8 cellular contexts compared by ENCODE assay signal in the genomic region with DNA sequence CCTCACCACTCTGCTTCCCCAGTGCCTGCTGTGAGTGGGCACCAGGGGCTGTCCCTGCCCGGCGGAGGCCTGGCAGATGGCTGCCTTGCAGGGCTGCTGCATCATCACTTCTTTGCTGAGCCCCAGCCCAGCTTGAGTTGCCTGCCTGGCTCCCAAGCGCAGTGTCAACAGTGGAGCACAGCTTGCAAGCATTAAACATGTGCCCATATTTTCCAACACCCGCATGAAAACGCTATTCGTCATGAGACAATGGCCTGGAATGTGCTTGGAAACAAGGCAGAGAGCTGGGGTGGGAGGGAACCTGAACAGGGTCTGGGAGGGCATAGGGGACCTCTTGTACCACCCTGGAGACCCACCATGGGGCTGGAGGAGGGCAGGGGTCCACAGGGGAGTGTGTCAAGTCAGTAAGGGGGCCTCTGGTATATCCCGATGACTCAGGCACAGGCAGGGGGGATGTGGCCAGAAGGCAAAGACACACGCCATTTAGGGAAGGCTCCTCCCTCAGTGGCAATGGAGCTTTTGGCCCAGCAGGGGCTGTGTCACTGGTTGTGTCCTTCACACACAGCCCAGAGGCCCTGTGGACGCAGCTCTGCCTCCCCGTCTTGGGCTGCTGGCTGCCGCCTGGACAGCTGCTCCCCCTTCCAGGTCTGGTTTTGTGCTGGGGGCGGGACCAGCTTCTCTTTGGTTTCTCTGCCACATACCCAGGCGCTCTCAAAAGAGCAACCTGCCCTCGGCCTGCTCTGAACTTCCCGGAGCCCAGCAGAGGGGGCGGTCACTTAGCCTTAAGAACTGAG. TPM values are rescaled to one million over a fixed set of nuclear protein-coding genes. Genes with fewer than 3 reads are reported as not detected.
DNase-seq lines count a peak whose midpoint lies in the region; ATAC-seq and TF ChIP-seq lines count a peak whose summit lies in the region.

No MANE protein-coding gene starts in this region.

- CTCF ChIA-PET in activated CD4-positive, alpha-beta T cell treated with anti-CD3 and anti-CD28 coated beads, Interleukin-2, amount 10 ng/mL, durations not matched to agents 7 days and 5 days (lab: Charles Lee), result interaction anchor here (0.6 to 1.1 kb wide), 2 partner anchors 20 to 137 kb away, joined by 3 to 4 read pairs; no protein-coding TSS in a partner anchor

- TF ChIP-seq POLR2A in vagina (IDR thresholded peaks at IDR 0.05), result peak in 1 of 2 donors; percentile 6

- DNase-seq in activated CD4-positive, alpha-beta T cell treated with anti-CD3 and anti-CD28 coated beads, Interleukin-2, amount 10 ng/mL, durations not matched to agents 7 days and 5 days, result no peak
- DNase-seq in activated CD4-positive, alpha-beta T cell treated with anti-CD3 and anti-CD28 coated beads for 4 hours, result no peak
- DNase-seq in choroid plexus epithelial cell (ENCODE audit: low read depth) (peak; percentile 86), mesenchymal stem cell (peak; percentile 94), vagina (ENCODE audit: extremely low spot score in 2 of 2) (no peak)
- DNase-seq in activated T-helper 1 cell treated with anti-CD3 and anti-CD28 coated beads, Interleukin-12 subunit alpha, Interleukin-12 subunit beta, Interleukin-2, Interleukin-4 antibody, amounts not matched to agents 30 ng/mL and 10 ng/mL and 1 ng/mL, durations not matched to agents 14 hours and 24 hours and 36 hours (ENCODE audit: low spot score), result no peak
- DNase-seq in activated T-helper 2 cell treated with anti-CD3 and anti-CD28 coated beads, Interferon-gamma antibody, Interleukin-2, Interleukin-4, amounts not matched to agents 10 μg/mL and 5 μg/mL and 100 μg/mL, durations not matched to agents 14 hours and 24 hours and 36 hours (ENCODE audit: low spot score), result no peak

- H2AK5ac ChIP-seq in mesenchymal stem cell (ENCODE audit: low read length, severe bottlenecking), result peak overlapping the region; percentile 58

- H2BK5ac ChIP-seq in mesenchymal stem cell (ENCODE audit: low read depth, low read length, poor library complexity, severe bottlenecking), result peak overlapping the region; percentile 11

- peaks cover 1 to 14% of the 10 kb centered on the region in 2 experiments for H3K36me3 ChIP-seq in mesenchymal stem cell (ENCODE audit: control insufficient read depth in 1 of 2, insufficient read depth in 2 of 2, low read depth in 1 of 2, low read length in 2 of 2)
- H3K36me3 ChIP-seq in vagina, result no peaks in the 10 kb centered on the region

- no peak for ATAC-seq in GM18867 (IDR thresholded peaks at IDR 0.05; ENCODE audit: unreplicated experiment)

- H3K36me3 Mint-ChIP-seq in activated CD4-positive, alpha-beta T cell treated with anti-CD3 and anti-CD28 coated beads, Interleukin-2, amount 10 ng/mL, durations not matched to agents 7 days and 5 days (ENCODE audit: low read depth), result peaks cover 5% of the 10 kb centered on the region
- no peaks in the 10 kb centered on the region for H3K36me3 Mint-ChIP-seq in activated T-helper 1 cell treated with anti-CD3 and anti-CD28 coated beads, Interleukin-12 subunit alpha, Interleukin-12 subunit beta, Interleukin-2, Interleukin-4 antibody, amounts not matched to agents 30 ng/mL and 10 ng/mL and 1 ng/mL, durations not matched to agents 14 hours and 24 hours and 36 hours (ENCODE audit: low read depth)
- H3K36me3 Mint-ChIP-seq in activated T-helper 2 cell treated with anti-CD3 and anti-CD28 coated beads, Interferon-gamma antibody, Interleukin-2, Interleukin-4, amounts not matched to agents 10 μg/mL and 5 μg/mL and 100 μg/mL, durations not matched to agents 14 hours and 24 hours and 36 hours (ENCODE audit: low read depth), result no peaks in the 10 kb centered on the region

- no peaks in the 10 kb centered on the region for H3K9me3 ChIP-seq in mesenchymal stem cell (ENCODE audit: control insufficient read depth, low read length)
- H3K9me3 ChIP-seq in vagina, result no peaks in the 10 kb centered on the region

- TF ChIP-seq CTCF in choroid plexus epithelial cell (conservative IDR thresholded peaks at IDR 0.05; ENCODE audit: low read depth, low read length) (peak; percentile 41), vagina (IDR thresholded peaks at IDR 0.05) (peak in 1 of 3 experiments; percentile 58)

- no peaks in the 10 kb centered on the region for H3K27me3 Mint-ChIP-seq in activated CD4-positive, alpha-beta T cell treated with anti-CD3 and anti-CD28 coated beads, Interleukin-2, amount 10 ng/mL, durations not matched to agents 7 days and 5 days
- no peaks in the 10 kb centered on the region for H3K27me3 Mint-ChIP-seq in activated T-helper 1 cell treated with anti-CD3 and anti-CD28 coated beads, Interleukin-12 subunit alpha, Interleukin-12 subunit beta, Interleukin-2, Interleukin-4 antibody, amounts not matched to agents 30 ng/mL and 10 ng/mL and 1 ng/mL, durations not matched to agents 14 hours and 24 hours and 36 hours (ENCODE audit: insufficient read depth)
- H3K27me3 Mint-ChIP-seq in activated T-helper 2 cell treated with anti-CD3 and anti-CD28 coated beads, Interferon-gamma antibody, Interleukin-2, Interleukin-4, amounts not matched to agents 10 μg/mL and 5 μg/mL and 100 μg/mL, durations not matched to agents 14 hours and 24 hours and 36 hours (ENCODE audit: low read depth), result no peaks in the 10 kb centered on the region

- peak overlapping the region; percentile 72 for H3K9ac ChIP-seq in mesenchymal stem cell (ENCODE audit: low read length)

- POLR2A ChIA-PET in activated CD4-positive, alpha-beta T cell treated with anti-CD3 and anti-CD28 coated beads, Interleukin-2, amount 10 ng/mL, durations not matched to agents 7 days and 5 days (lab: Charles Lee), result no interaction called here

- H3K4me3 Mint-ChIP-seq in activated CD4-positive, alpha-beta T cell treated with anti-CD3 and anti-CD28 coated beads, Interleukin-2, amount 10 ng/mL, durations not matched to agents 7 days and 5 days, result no peak overlapping the region
- no peak overlapping the region for H3K4me3 Mint-ChIP-seq in activated T-helper 1 cell treated with anti-CD3 and anti-CD28 coated beads, Interleukin-12 subunit alpha, Interleukin-12 subunit beta, Interleukin-2, Interleukin-4 antibody, amounts not matched to agents 30 ng/mL and 10 ng/mL and 1 ng/mL, durations not matched to agents 14 hours and 24 hours and 36 hours
- H3K4me3 Mint-ChIP-seq in activated T-helper 2 cell treated with anti-CD3 and anti-CD28 coated beads, Interferon-gamma antibody, Interleukin-2, Interleukin-4, amounts not matched to agents 10 μg/mL and 5 μg/mL and 100 μg/mL, durations not matched to agents 14 hours and 24 hours and 36 hours (ENCODE audit: low read depth), result no peak overlapping the region

- no peak overlapping the region for H3K4me2 ChIP-seq in mesenchymal stem cell (ENCODE audit: low read length, poor library complexity, severe bottlenecking)

- peak overlapping the region; percentile 81 to 87 for H3K18ac ChIP-seq in mesenchymal stem cell (ENCODE audit: low read depth in 1 of 2, low read length in 2 of 2)

- H3K27me3 ChIP-seq in mesenchymal stem cell (ENCODE audit: control insufficient read depth in 1 of 2, insufficient read depth in 1 of 2, low read length in 2 of 2) (no peaks in the 10 kb centered on the region), vagina (no peaks in the 10 kb centered on the region)

- peak overlapping the region; percentile 74 for H3K27ac ChIP-seq in mesenchymal stem cell (ENCODE audit: low read length, poor library complexity, severe bottlenecking)
- H3K27ac ChIP-seq in vagina, result peak overlapping the region; percentile 94

- peaks cover 9% of the 10 kb centered on the region for H3K79me1 ChIP-seq in mesenchymal stem cell (replicated peaks; ENCODE audit: low read length, poor library complexity, severe bottlenecking)

- peaks cover 83% of the 10 kb centered on the region for H3K4me1 ChIP-seq in mesenchymal stem cell (ENCODE audit: control insufficient read depth, insufficient read depth, low read depth, low read length)
- H3K4me1 ChIP-seq in vagina, result peaks cover 100% of the 10 kb centered on the region

- peak overlapping the region; percentile 80 to 88 for H2BK12ac ChIP-seq in mesenchymal stem cell (ENCODE audit: low read length in 2 of 2)

- H3K27ac Mint-ChIP-seq in activated CD4-positive, alpha-beta T cell treated with anti-CD3 and anti-CD28 coated beads, Interleukin-2, amount 10 ng/mL, durations not matched to agents 7 days and 5 days, result peak overlapping the region; percentile 9
- no peak overlapping the region for H3K27ac Mint-ChIP-seq in activated T-helper 1 cell treated with anti-CD3 and anti-CD28 coated beads, Interleukin-12 subunit alpha, Interleukin-12 subunit beta, Interleukin-2, Interleukin-4 antibody, amounts not matched to agents 30 ng/mL and 10 ng/mL and 1 ng/mL, durations not matched to agents 14 hours and 24 hours and 36 hours
- H3K27ac Mint-ChIP-seq in activated T-helper 2 cell treated with anti-CD3 and anti-CD28 coated beads, Interferon-gamma antibody, Interleukin-2, Interleukin-4, amounts not matched to agents 10 μg/mL and 5 μg/mL and 100 μg/mL, durations not matched to agents 14 hours and 24 hours and 36 hours, result no peak overlapping the region

- H3K4ac ChIP-seq in mesenchymal stem cell (ENCODE audit: low read depth in 1 of 2, low read length in 2 of 2), result peak overlapping the region; percentile 57 to 86

- H3K23ac ChIP-seq in mesenchymal stem cell (ENCODE audit: low read length in 2 of 2), result no peak overlapping the region

- WGBS in mesenchymal stem cell, result 42% methylated on average over 15 of the region's 16 CpGs

- intact Hi-C loops in vagina (cut with DNase I), result no loop called here
- intact Hi-C loops in activated T-helper 1 cell treated with anti-CD3 and anti-CD28 coated beads, Interleukin-12 subunit alpha, Interleukin-12 subunit beta, Interleukin-2, Interleukin-4 antibody, amounts not matched to agents 30 ng/mL and 10 ng/mL and 1 ng/mL, durations not matched to agents 14 hours and 24 hours and 36 hours (cut with micrococcal nuclease), result no loop called here
- intact Hi-C loops in activated T-helper 2 cell treated with anti-CD3 and anti-CD28 coated beads, Interferon-gamma antibody, Interleukin-2, Interleukin-4, amounts not matched to agents 10 μg/mL and 5 μg/mL and 100 μg/mL, durations not matched to agents 14 hours and 24 hours and 36 hours (cut with micrococcal nuclease), result no loop called here

- no peak overlapping the region for H3K4me3 ChIP-seq in choroid plexus epithelial cell (ENCODE audit: low read depth, low read length)
- H3K4me3 ChIP-seq in mesenchymal stem cell (ENCODE audit: insufficient read depth in 1 of 2, low read depth in 1 of 2, low read length in 2 of 2), result no peak overlapping the region
- H3K4me3 ChIP-seq in vagina, result no peak overlapping the region

- peak overlapping the region; percentile 88 for H2BK15ac ChIP-seq in mesenchymal stem cell (ENCODE audit: low read depth, poor library complexity, severe bottlenecking)

- no peak overlapping the region for H2AFZ ChIP-seq in mesenchymal stem cell (ENCODE audit: low read depth, low read length)

- H3K14ac ChIP-seq in mesenchymal stem cell (ENCODE audit: low read length in 2 of 2), result no peak overlapping the region

- H3K9me3 Mint-ChIP-seq in activated CD4-positive, alpha-beta T cell treated with anti-CD3 and anti-CD28 coated beads, Interleukin-2, amount 10 ng/mL, durations not matched to agents 7 days and 5 days, result no peaks in the 10 kb centered on the region
- no peaks in the 10 kb centered on the region for H3K9me3 Mint-ChIP-seq in activated T-helper 1 cell treated with anti-CD3 and anti-CD28 coated beads, Interleukin-12 subunit alpha, Interleukin-12 subunit beta, Interleukin-2, Interleukin-4 antibody, amounts not matched to agents 30 ng/mL and 10 ng/mL and 1 ng/mL, durations not matched to agents 14 hours and 24 hours and 36 hours
- H3K9me3 Mint-ChIP-seq in activated T-helper 2 cell treated with anti-CD3 and anti-CD28 coated beads, Interferon-gamma antibody, Interleukin-2, Interleukin-4, amounts not matched to agents 10 μg/mL and 5 μg/mL and 100 μg/mL, durations not matched to agents 14 hours and 24 hours and 36 hours, result no peaks in the 10 kb centered on the region

- H3K4me1 Mint-ChIP-seq in activated CD4-positive, alpha-beta T cell treated with anti-CD3 and anti-CD28 coated beads, Interleukin-2, amount 10 ng/mL, durations not matched to agents 7 days and 5 days, result peaks cover 3% of the 10 kb centered on the region
- H3K4me1 Mint-ChIP-seq in activated T-helper 1 cell treated with anti-CD3 and anti-CD28 coated beads, Interleukin-12 subunit alpha, Interleukin-12 subunit beta, Interleukin-2, Interleukin-4 antibody, amounts not matched to agents 30 ng/mL and 10 ng/mL and 1 ng/mL, durations not matched to agents 14 hours and 24 hours and 36 hours (ENCODE audit: low read depth), result no peaks in the 10 kb centered on the region
- H3K4me1 Mint-ChIP-seq in activated T-helper 2 cell treated with anti-CD3 and anti-CD28 coated beads, Interferon-gamma antibody, Interleukin-2, Interleukin-4, amounts not matched to agents 10 μg/mL and 5 μg/mL and 100 μg/mL, durations not matched to agents 14 hours and 24 hours and 36 hours (ENCODE audit: low read depth), result no peaks in the 10 kb centered on the region

- peak overlapping the region; percentile 89 for H4K91ac ChIP-seq in mesenchymal stem cell (ENCODE audit: low read length)

- peak overlapping the region; percentile 84 for H4K8ac ChIP-seq in mesenchymal stem cell (ENCODE audit: low read length)

- peak overlapping the region; percentile 86 for H2BK120ac ChIP-seq in mesenchymal stem cell (ENCODE audit: low read depth, low read length)

RNA-seq across cellular contexts. Expression of a gene that starts 17.4 kb away (rescaled TPM):
- 1 to 10 TPM; 7.1 to 9.2 TPM for total RNA-seq in activated CD4-positive, alpha-beta T cell treated with anti-CD3 and anti-CD28 coated beads, Interleukin-2, amount 10 ng/mL, durations not matched to agents 7 days and 5 days
- 105 TPM for polyA plus RNA-seq in mesenchymal stem cell (2013, experiment 1 of 2)
- 103 TPM for polyA plus RNA-seq in mesenchymal stem cell (2013, experiment 2 of 2)
- total RNA-seq in vagina, result 102 TPM
- 2.0 and 3.5 TPM in 2 replicates for total RNA-seq in activated T-helper 1 cell treated with anti-CD3 and anti-CD28 coated beads, Interleukin-12 subunit alpha, Interleukin-12 subunit beta, Interleukin-2, Interleukin-4 antibody, amounts not matched to agents 30 ng/mL and 10 ng/mL and 1 ng/mL, durations not matched to agents 14 hours and 24 hours and 36 hours
- total RNA-seq in activated T-helper 2 cell treated with anti-CD3 and anti-CD28 coated beads, Interferon-gamma antibody, Interleukin-2, Interleukin-4, amounts not matched to agents 10 μg/mL and 5 μg/mL and 100 μg/mL, durations not matched to agents 14 hours and 24 hours and 36 hours, result 1.3 TPM in 2 replicates

RNA-seq across cellular contexts. Expression of a gene that starts 56.9 kb away (rescaled TPM):
- not detected for total RNA-seq in activated CD4-positive, alpha-beta T cell treated with anti-CD3 and anti-CD28 coated beads, Interleukin-2, amount 10 ng/mL, durations not matched to agents 7 days and 5 days
- polyA plus RNA-seq in mesenchymal stem cell (2013, experiment 1 of 2), result 0.15 TPM
- 0.11 TPM for polyA plus RNA-seq in mesenchymal stem cell (2013, experiment 2 of 2)
- total RNA-seq in vagina, result 6.1 TPM
- not detected in 2 replicates for total RNA-seq in activated T-helper 1 cell treated with anti-CD3 and anti-CD28 coated beads, Interleukin-12 subunit alpha, Interleukin-12 subunit beta, Interleukin-2, Interleukin-4 antibody, amounts not matched to agents 30 ng/mL and 10 ng/mL and 1 ng/mL, durations not matched to agents 14 hours and 24 hours and 36 hours
- 0.28 TPM in 1 of 2 replicates, not detected in the other for total RNA-seq in activated T-helper 2 cell treated with anti-CD3 and anti-CD28 coated beads, Interferon-gamma antibody, Interleukin-2, Interleukin-4, amounts not matched to agents 10 μg/mL and 5 μg/mL and 100 μg/mL, durations not matched to agents 14 hours and 24 hours and 36 hours

Comparison
In these comparisons a context has a peak if more than half of its experiments do, and no peak if none do; other contexts are left out.
1. DNase-seq: peak in choroid plexus epithelial cell (single experiment) and mesenchymal stem cell (single experiment); none in activated CD4-positive, alpha-beta T cell treated with anti-CD3 and anti-CD28 coated beads, Interleukin-2, amount 10 ng/mL, durations not matched to agents 7 days and 5 days (single experiment), activated CD4-positive, alpha-beta T cell treated with anti-CD3 and anti-CD28 coated beads for 4 hours (0 of 2), vagina (0 of 2), activated T-helper 1 cell treated with anti-CD3 and anti-CD28 coated beads, Interleukin-12 subunit alpha, Interleukin-12 subunit beta, Interleukin-2, Interleukin-4 antibody, amounts not matched to agents 30 ng/mL and 10 ng/mL and 1 ng/mL, durations not matched to agents 14 hours and 24 hours and 36 hours (single experiment) and activated T-helper 2 cell treated with anti-CD3 and anti-CD28 coated beads, Interferon-gamma antibody, Interleukin-2, Interleukin-4, amounts not matched to agents 10 μg/mL and 5 μg/mL and 100 μg/mL, durations not matched to agents 14 hours and 24 hours and 36 hours (single experiment).
2. RNA of a gene that starts 17.4 kb away (total RNA-seq): 102 TPM in vagina (single experiment); 7.1 to 9.2 TPM in activated CD4-positive, alpha-beta T cell treated with anti-CD3 and anti-CD28 coated beads, Interleukin-2, amount 10 ng/mL, durations not matched to agents 7 days and 5 days, 2.0 to 3.5 TPM in activated T-helper 1 cell treated with anti-CD3 and anti-CD28 coated beads, Interleukin-12 subunit alpha, Interleukin-12 subunit beta, Interleukin-2, Interleukin-4 antibody, amounts not matched to agents 30 ng/mL and 10 ng/mL and 1 ng/mL, durations not matched to agents 14 hours and 24 hours and 36 hours and 1.3 TPM in activated T-helper 2 cell treated with anti-CD3 and anti-CD28 coated beads, Interferon-gamma antibody, Interleukin-2, Interleukin-4, amounts not matched to agents 10 μg/mL and 5 μg/mL and 100 μg/mL, durations not matched to agents 14 hours and 24 hours and 36 hours; every median in the first group is over 10 times any median in the second.